ENCODE assay signal across 8 cellular contexts in the genomic region with DNA sequence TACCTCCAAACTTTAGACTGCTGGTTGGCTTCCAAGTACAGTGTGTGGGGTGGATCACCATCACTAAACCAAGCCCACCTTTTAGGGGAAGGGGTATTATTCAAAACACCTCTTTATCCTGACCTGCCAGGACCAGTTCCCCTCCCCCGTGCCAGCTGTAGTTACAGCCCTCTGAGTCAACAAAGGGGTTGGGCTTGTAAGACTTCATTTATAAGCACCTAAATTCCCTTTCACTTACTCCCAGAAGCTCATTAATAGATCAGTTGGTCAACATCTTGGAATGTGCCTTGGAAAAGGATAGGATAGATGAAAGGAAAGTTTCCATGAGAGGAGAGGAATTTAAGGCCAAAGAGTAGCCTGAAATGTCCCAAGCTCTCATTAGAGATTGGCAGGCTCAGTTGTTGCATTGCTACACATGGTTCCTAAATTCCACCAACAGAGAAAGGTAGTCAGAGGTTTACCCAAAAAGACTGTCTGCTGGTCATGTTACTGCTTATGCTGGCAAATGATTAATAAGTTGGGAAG. TPM values are rescaled to one million over a fixed set of nuclear protein-coding genes. Genes with fewer than 3 reads are reported as not detected.
DNase-seq lines count a peak whose midpoint lies in the region; ATAC-seq, FAIRE-seq and TF ChIP-seq lines count a peak whose summit lies in the region.

No MANE protein-coding gene starts in this region.

- H3K27me3 ChIP-seq in keratinocyte (ENCODE audit: control insufficient read depth, extremely low read depth, insufficient read depth, low read length) (no peaks in the 10 kb centered on the region), vagina (no peaks in the 10 kb centered on the region)

- H3K27ac ChIP-seq in keratinocyte (ENCODE audit: control insufficient read depth, insufficient read depth, low read length) (peak overlapping the region; percentile 48), OCI-LY7 (ENCODE audit: low read depth, low read length, poor library complexity, severe bottlenecking) (no peak overlapping the region), vagina (no peak overlapping the region)

- H3K4me1 Mint-ChIP-seq in activated CD8-positive, alpha-beta T cell treated with anti-CD3 and anti-CD28 coated beads for 36 hours (ENCODE audit: low read depth): peaks cover 73% of the 10 kb centered on the region

- no peaks in the 10 kb centered on the region for H3K9me2 ChIP-seq in OCI-LY7 (ENCODE audit: insufficient read depth, low read length)

- H3K79me2 ChIP-seq in keratinocyte (ENCODE audit: control insufficient read depth, insufficient read depth, low read length): no peaks in the 10 kb centered on the region
- no peaks in the 10 kb centered on the region for H3K79me2 ChIP-seq in OCI-LY7 (ENCODE audit: insufficient read depth, low read depth, low read length)

- dilution Hi-C loops in keratinocyte (cut with MboI; ENCODE audit: extremely low pct_ligation_motif_present, low sequenced_read_pairs): no loop called here

- H2AFZ ChIP-seq in keratinocyte (ENCODE audit: control insufficient read depth, low read length): peak overlapping the region; percentile 32
- no peak overlapping the region for H2AFZ ChIP-seq in OCI-LY7 (ENCODE audit: low read length)

- H3K36me3 ChIP-seq in keratinocyte (ENCODE audit: control insufficient read depth in 2 of 2, extremely low read depth in 1 of 2, insufficient read depth in 2 of 2, low read length in 2 of 2) (no peaks in the 10 kb centered on the region), OCI-LY7 (ENCODE audit: insufficient read depth, low read length) (no peaks in the 10 kb centered on the region), vagina (no peaks in the 10 kb centered on the region)

- FAIRE-seq in keratinocyte (lab: Jason Lieb, UNC): peak; percentile 97

- H3K9me1 ChIP-seq in keratinocyte (ENCODE audit: control insufficient read depth, extremely low read depth, insufficient read depth, low read length): no peaks in the 10 kb centered on the region

- H3K9ac ChIP-seq in keratinocyte (ENCODE audit: control insufficient read depth, extremely low read depth, insufficient read depth, low read length): no peak overlapping the region

- intact Hi-C loops in activated CD8-positive, alpha-beta T cell treated with anti-CD3 and anti-CD28 coated beads for 36 hours (cut with micrococcal nuclease): loop anchor here (2.0 kb wide), 1 partner anchor 21 kb away; no protein-coding TSS in a partner anchor
- intact Hi-C loops in OCI-LY7 (cut with micrococcal nuclease; ENCODE audit: unreplicated experiment): no loop called here
- intact Hi-C loops in vagina (cut with DNase I): no loop called here

- H4K20me1 ChIP-seq in keratinocyte (ENCODE audit: control insufficient read depth, extremely low read depth, insufficient read depth, low read length): no peaks in the 10 kb centered on the region
- H4K20me1 ChIP-seq in OCI-LY7 (ENCODE audit: insufficient read depth, low read length): no peaks in the 10 kb centered on the region

- peak; percentile 33 for DNase-seq in stimulated activated CD4-positive, alpha-beta T cell treated with anti-CD3 and anti-CD28 coated beads, Interleukin-12 subunit alpha, Interleukin-12 subunit beta, amount 100 ng/mL, for 4 hours
- DNase-seq in stimulated activated CD4-positive, alpha-beta T cell treated with anti-CD3 and anti-CD28 coated beads, Interleukin-2, amount 100 ng/mL, for 48 hours: no peak
- peak; percentile 77 for DNase-seq in activated CD8-positive, alpha-beta T cell treated with anti-CD3 and anti-CD28 coated beads for 36 hours
- DNase-seq in keratinocyte (ENCODE audit: low read depth, low spot score): peak; percentile 72
- DNase-seq in OCI-LY7 (ENCODE audit: low spot score): no peak
- DNase-seq in vagina (ENCODE audit: extremely low spot score in 2 of 2): no peak
- no peak for DNase-seq in NCI-H2081 treated with DMSO at 0.1 percent for 48 hours (lab: John Stamatoyannopoulos, UW)
- no peak for DNase-seq in stimulated activated naive CD4-positive, alpha-beta T cell (lab: John Stamatoyannopoulos, UW)

- no TSS peak for BruUV-seq in OCI-LY7 (replicated peaks; lab: Mats Ljungman, UMichigan)

- no peaks in the 10 kb centered on the region for H3K9me3 Mint-ChIP-seq in activated CD8-positive, alpha-beta T cell treated with anti-CD3 and anti-CD28 coated beads for 36 hours

- H3K4me3 Mint-ChIP-seq in activated CD8-positive, alpha-beta T cell treated with anti-CD3 and anti-CD28 coated beads for 36 hours: no peak overlapping the region

- CTCF ChIA-PET in activated CD8-positive, alpha-beta T cell treated with anti-CD3 and anti-CD28 coated beads for 36 hours (lab: Charles Lee): interaction anchor here (1.0 to 3.8 kb wide), 16 partner anchors 9 to 223 kb away, joined by 3 to 31 read pairs (median 5); partner anchors contain the start of gene TNFAIP3
- CTCF ChIA-PET in OCI-LY7 (lab: Charles Lee; ENCODE audit: unreplicated experiment): no interaction called here

- H3K4me2 ChIP-seq in keratinocyte (ENCODE audit: control insufficient read depth, extremely low read depth, insufficient read depth, low read depth, low read length) (peak overlapping the region; percentile 59), OCI-LY7 (ENCODE audit: low read length) (no peak overlapping the region)

- no peak for ATAC-seq in activated CD8-positive, alpha-beta T cell treated with anti-CD3 and anti-CD28 coated beads for 36 hours

- H3K9me3 ChIP-seq in keratinocyte (ENCODE audit: control insufficient read depth, low read depth, low read length) (no peaks in the 10 kb centered on the region), OCI-LY7 (ENCODE audit: low read length) (no peaks in the 10 kb centered on the region), vagina (no peaks in the 10 kb centered on the region)

- POLR2A ChIA-PET in activated CD8-positive, alpha-beta T cell treated with anti-CD3 and anti-CD28 coated beads for 36 hours (lab: Charles Lee): interaction anchor here (0.9 to 2.8 kb wide), 10 partner anchors 8 to 55 kb away, joined by 3 to 13 read pairs (median 6); no protein-coding TSS in a partner anchor
- POLR2A ChIA-PET in OCI-LY7 (lab: Charles Lee): interaction anchor here (0.8 to 3.1 kb wide), 5 partner anchors 9 to 58 kb away, joined by 3 to 16 read pairs (median 3); no protein-coding TSS in a partner anchor

- TF ChIP-seq POLR2A in vagina (IDR thresholded peaks at IDR 0.05): no peak

- no peak for TF ChIP-seq CTCF in activated CD8-positive, alpha-beta T cell treated with anti-CD3 and anti-CD28 coated beads for 36 hours (IDR thresholded peaks at IDR 0.05)
- TF ChIP-seq CTCF in keratinocyte (optimal IDR thresholded peaks at IDR 0.05 in 1 of 3, IDR thresholded peaks at IDR 0.05 in 1 of 3, conservative IDR thresholded peaks at IDR 0.05 in 1 of 3; ENCODE audit: extremely low read depth in 1 of 3, insufficient read depth in 2 of 3, low read length in 3 of 3) (no peak), OCI-LY7 (conservative IDR thresholded peaks at IDR 0.05; ENCODE audit: low read length) (no peak), vagina (IDR thresholded peaks at IDR 0.05) (no peak)

- H3K4me3 ChIP-seq in keratinocyte (ENCODE audit: control insufficient read depth in 2 of 3, extremely low read depth in 1 of 3, insufficient read depth in 2 of 3, low read depth in 1 of 3, low read length in 3 of 3) (no peak overlapping the region), OCI-LY7 (ENCODE audit: low read depth, low read length, poor library complexity, severe bottlenecking) (no peak overlapping the region), vagina (no peak overlapping the region)

- H3K4me1 ChIP-seq in keratinocyte (ENCODE audit: control insufficient read depth, extremely low read depth, insufficient read depth, low read length): peaks cover 17% of the 10 kb centered on the region
- H3K4me1 ChIP-seq in OCI-LY7 (ENCODE audit: insufficient read depth, low read length, poor library complexity, severe bottlenecking): peaks cover 27% of the 10 kb centered on the region
- H3K4me1 ChIP-seq in vagina: peaks cover 27% of the 10 kb centered on the region

- H3K27me3 Mint-ChIP-seq in activated CD8-positive, alpha-beta T cell treated with anti-CD3 and anti-CD28 coated beads for 36 hours: no peaks in the 10 kb centered on the region

- peaks cover 2% of the 10 kb centered on the region for H3K36me3 Mint-ChIP-seq in activated CD8-positive, alpha-beta T cell treated with anti-CD3 and anti-CD28 coated beads for 36 hours (ENCODE audit: low read depth)

- H3K27ac Mint-ChIP-seq in activated CD8-positive, alpha-beta T cell treated with anti-CD3 and anti-CD28 coated beads for 36 hours: peak overlapping the region; percentile 97

RNA-seq across cellular contexts. Expression of gene TNFAIP3, which starts 59.2 kb away (rescaled TPM):
- total RNA-seq in activated CD8-positive, alpha-beta T cell treated with anti-CD3 and anti-CD28 coated beads for 36 hours: 100 to 1,000 TPM; 399 to 402 TPM
- 73.3 to 141 TPM (median 109 TPM) in 3 replicates for polyA plus RNA-seq in keratinocyte
- polyA plus RNA-seq in keratinocyte (2011; ENCODE audit: low read depth): 142 TPM
- polyA plus RNA-seq in keratinocyte (2011; cell fraction: cytosol; rRNA removed): 44.6 and 69.6 TPM in 2 replicates
- 452 and 544 TPM in 2 replicates for polyA plus RNA-seq in keratinocyte (2011; cell fraction: nucleus; rRNA removed)
- polyA plus RNA-seq in keratinocyte (2012; ENCODE audit: low replicate concordance): 40.8 and 90.7 TPM in 2 replicates
- 81.8 to 113 TPM (median 110 TPM) in 3 replicates for polyA minus RNA-seq in keratinocyte
- polyA minus RNA-seq in keratinocyte (2011; cell fraction: cytosol; rRNA and poly(A)+ RNA removed): 42.4 TPM
- polyA minus RNA-seq in keratinocyte (2011; cell fraction: nucleus; rRNA and poly(A)+ RNA removed): 149 and 322 TPM in 2 replicates
- total RNA-seq in OCI-LY7 (2014; rRNA removed; shearing (Covaris generic)): 7.0 and 8.8 TPM in 2 replicates
- total RNA-seq in OCI-LY7 (2022) (23.6 and 28.3 TPM in 2 replicates), vagina (28.5 TPM)

Comparison
In these comparisons a context has a peak if more than half of its experiments do, and no peak if none do; other contexts are left out.
1. DNase-seq: peak in stimulated activated CD4-positive, alpha-beta T cell treated with anti-CD3 and anti-CD28 coated beads, Interleukin-12 subunit alpha, Interleukin-12 subunit beta, amount 100 ng/mL, for 4 hours (single experiment), activated CD8-positive, alpha-beta T cell treated with anti-CD3 and anti-CD28 coated beads for 36 hours (single experiment) and keratinocyte (single experiment); none in stimulated activated CD4-positive, alpha-beta T cell treated with anti-CD3 and anti-CD28 coated beads, Interleukin-2, amount 100 ng/mL, for 48 hours (0 of 2), OCI-LY7 (single experiment), vagina (0 of 2), NCI-H2081 treated with DMSO at 0.1 percent for 48 hours (single experiment) and stimulated activated naive CD4-positive, alpha-beta T cell (0 of 6).
2. RNA of gene TNFAIP3, which starts 59.2 kb away (total RNA-seq): 399 to 402 TPM in activated CD8-positive, alpha-beta T cell treated with anti-CD3 and anti-CD28 coated beads for 36 hours; 28.5 TPM in vagina (single experiment) and 7.0 to 28.3 TPM in OCI-LY7; every median in the first group is over 10 times any median in the second.